ENCODE assay signal across 1 cellular context in the genomic region with DNA sequence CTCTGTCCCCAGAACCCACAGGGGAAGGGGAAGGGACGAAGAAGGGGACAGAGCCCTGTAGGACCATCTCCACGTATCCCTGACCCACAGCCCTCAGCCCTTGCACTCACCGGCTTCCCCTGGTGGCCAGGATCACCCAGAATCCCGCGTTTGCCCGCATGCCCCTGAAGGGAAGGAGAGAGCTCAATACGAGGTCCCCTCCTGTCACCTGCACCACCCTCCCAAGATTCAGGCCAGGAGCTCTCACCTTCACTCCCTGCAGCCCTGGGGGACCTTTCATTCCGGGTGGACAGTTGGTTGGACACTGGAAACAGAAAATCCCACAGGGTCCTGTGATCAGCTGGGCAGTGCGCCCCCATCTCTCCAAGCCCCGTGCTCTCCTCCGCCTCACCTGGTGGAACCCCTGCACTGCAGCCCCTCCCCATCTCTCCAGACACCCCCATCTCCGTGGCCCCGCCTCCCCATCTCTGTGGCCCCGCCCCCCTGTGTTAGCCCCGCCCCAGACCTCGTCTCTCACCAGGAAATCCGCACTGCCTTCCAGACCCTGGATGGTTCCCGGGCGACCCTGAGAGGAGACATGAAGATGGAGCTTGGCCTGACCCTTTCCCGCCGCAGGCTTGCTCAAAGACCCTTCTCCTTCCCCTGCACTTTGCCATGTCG.
TF ChIP-seq lines count a peak whose summit lies in the region.

No MANE protein-coding gene starts in this region.

TF ChIP-seq in K562, 482 proteins besides CTCF, POLR2A, EP300 and RAD21:
- TF ChIP-seq DDX20 (tag; IDR thresholded peaks at IDR 0.05; ENCODE audit: low read depth): no peak
- TF ChIP-seq ZNF583 (CRISPR knock-in tag; IDR thresholded peaks at IDR 0.05): no peak
- no peak for TF ChIP-seq ZC3H8 (IDR thresholded peaks at IDR 0.05)
- TF ChIP-seq, protein P1, sequence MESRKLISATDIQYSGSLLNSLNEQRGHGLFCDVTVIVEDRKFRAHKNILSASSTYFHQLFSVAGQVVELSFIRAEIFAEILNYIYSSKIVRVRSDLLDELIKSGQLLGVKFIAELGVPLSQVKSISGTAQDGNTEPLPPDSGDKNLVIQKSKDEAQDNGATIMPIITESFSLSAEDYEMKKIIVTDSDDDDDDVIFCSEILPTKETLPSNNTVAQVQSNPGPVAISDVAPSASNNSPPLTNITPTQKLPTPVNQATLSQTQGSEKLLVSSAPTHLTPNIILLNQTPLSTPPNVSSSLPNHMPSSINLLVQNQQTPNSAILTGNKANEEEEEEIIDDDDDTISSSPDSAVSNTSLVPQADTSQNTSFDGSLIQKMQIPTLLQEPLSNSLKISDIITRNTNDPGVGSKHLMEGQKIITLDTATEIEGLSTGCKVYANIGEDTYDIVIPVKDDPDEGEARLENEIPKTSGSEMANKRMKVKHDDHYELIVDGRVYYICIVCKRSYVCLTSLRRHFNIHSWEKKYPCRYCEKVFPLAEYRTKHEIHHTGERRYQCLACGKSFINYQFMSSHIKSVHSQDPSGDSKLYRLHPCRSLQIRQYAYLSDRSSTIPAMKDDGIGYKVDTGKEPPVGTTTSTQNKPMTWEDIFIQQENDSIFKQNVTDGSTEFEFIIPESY (CRISPR knock-in tag; IDR thresholded peaks at IDR 0.05): peak; percentile 96
- peak in 1 of 2 experiments; percentile 44 for TF ChIP-seq E2F6 (IDR thresholded peaks at IDR 0.05; ENCODE audit: borderline replicate concordance in 1 of 2, extremely low read depth in 1 of 2, insufficient read depth in 1 of 2, insufficient read length in 1 of 2, low read depth in 1 of 2, low read length in 1 of 2, poor library complexity in 1 of 2, severe bottlenecking in 1 of 2)
- TF ChIP-seq NBN (IDR thresholded peaks at IDR 0.05; ENCODE audit: low read depth): no peak
- no peak for TF ChIP-seq FOXK1 (CRISPR knock-in tag; IDR thresholded peaks at IDR 0.05; ENCODE audit: borderline replicate concordance)
- TF ChIP-seq ZNF143 (CRISPR knock-in tag; IDR thresholded peaks at IDR 0.05): 0 out of 2 replicates have a peak, but pooled peaks have one; percentile 15
- no peak for TF ChIP-seq DPF2 (IDR thresholded peaks at IDR 0.05)
- no peak for TF ChIP-seq KHSRP (IDR thresholded peaks at IDR 0.05)
- TF ChIP-seq BCLAF1 (IDR thresholded peaks at IDR 0.05; ENCODE audit: borderline replicate concordance in 1 of 2, control insufficient read depth in 1 of 2, low read depth in 2 of 2, low read length in 1 of 2): no peak
- no peak for TF ChIP-seq FOXP4 (CRISPR knock-in tag; IDR thresholded peaks at IDR 0.05; ENCODE audit: borderline replicate concordance)
- TF ChIP-seq L3MBTL2 (IDR thresholded peaks at IDR 0.05): 0 out of 2 replicates have a peak, but pooled peaks have one; percentile 23
- TF ChIP-seq, protein P2, sequence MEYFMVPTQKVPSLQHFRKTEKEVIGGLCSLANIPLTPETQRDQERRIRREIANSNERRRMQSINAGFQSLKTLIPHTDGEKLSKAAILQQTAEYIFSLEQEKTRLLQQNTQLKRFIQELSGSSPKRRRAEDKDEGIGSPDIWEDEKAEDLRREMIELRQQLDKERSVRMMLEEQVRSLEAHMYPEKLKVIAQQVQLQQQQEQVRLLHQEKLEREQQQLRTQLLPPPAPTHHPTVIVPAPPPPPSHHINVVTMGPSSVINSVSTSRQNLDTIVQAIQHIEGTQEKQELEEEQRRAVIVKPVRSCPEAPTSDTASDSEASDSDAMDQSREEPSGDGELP (CRISPR knock-in tag; IDR thresholded peaks at IDR 0.05; ENCODE audit: borderline replicate concordance): peak; percentile 26; the same call in 1 of the 2 replicates
- TF ChIP-seq SMARCA5 (IDR thresholded peaks at IDR 0.05): 0 out of 2 replicates have a peak, but pooled peaks have one; percentile 53
